1 cellular context compared by ENCODE assay signal in genomic region chr11:64351136-64351631, GRCh38.
TF ChIP-seq lines count a peak whose summit lies in the region.

No MANE protein-coding gene starts in this region.

TF ChIP-seq in HEK293, 187 proteins besides CTCF, POLR2A, EP300 and RAD21 (continued from another document):
- TF ChIP-seq ZNF692 (tag by site-specific recombination; IDR thresholded peaks at IDR 0.05), result peak; percentile 61
- TF ChIP-seq GLIS2 (tag by site-specific recombination; IDR thresholded peaks at IDR 0.05), result peak; percentile 37; the same call in 1 of the 2 replicates
TF ChIP-seq in HEK293: peak in this region for 4.
